ENCODE assay signal across 18 cellular contexts in the genomic region with DNA sequence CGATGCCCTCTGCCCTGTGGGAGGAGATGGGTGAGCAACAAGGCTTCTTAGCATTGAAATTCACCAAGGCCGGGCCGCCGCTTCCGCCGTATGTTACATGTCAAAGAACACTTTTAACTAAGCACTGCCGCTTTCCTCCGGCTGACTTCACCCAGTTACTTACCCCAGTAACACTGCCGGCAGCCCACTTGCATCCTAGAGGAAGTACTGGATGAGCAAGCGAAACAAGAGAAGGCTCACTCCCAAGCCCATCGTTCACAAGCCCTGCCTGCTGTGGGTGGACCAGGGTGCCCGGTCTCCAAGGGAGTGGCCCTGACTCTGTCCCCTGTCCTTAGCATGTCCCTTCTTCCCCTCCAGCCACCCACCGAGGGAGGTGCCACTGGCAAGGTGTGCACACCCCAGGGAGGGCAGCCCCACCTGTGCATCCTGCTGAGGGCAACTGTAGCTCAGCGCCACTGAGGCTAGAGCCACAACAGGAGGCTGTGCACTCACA.
DNase-seq lines count a peak whose midpoint lies in the region; ATAC-seq, FAIRE-seq and TF ChIP-seq lines count a peak whose summit lies in the region.
"Had no signal": no experiment of that assay in that cellular context is flagged by ENCODE, and none has a peak within 500 bp of the region (broad histone marks: within the 10 kb centered on the region; RNA-seq: fewer than 3 reads in every experiment).

No MANE protein-coding gene starts in this region.

- no peak overlapping the region for H3K4me3 Mint-ChIP-seq in activated CD8-positive, alpha-beta T cell treated with anti-CD3 and anti-CD28 coated beads for 36 hours
- H3K4me3 Mint-ChIP-seq: CD8-positive, alpha-beta memory T cell; GM23338 had no signal

- H3K4me1 Mint-ChIP-seq in activated CD8-positive, alpha-beta T cell treated with anti-CD3 and anti-CD28 coated beads for 36 hours (ENCODE audit: low read depth): no peaks in the 10 kb centered on the region
- H3K4me1 Mint-ChIP-seq: CD8-positive, alpha-beta memory T cell; GM23338 had no signal

- H3K9me3 Mint-ChIP-seq in activated CD8-positive, alpha-beta T cell treated with anti-CD3 and anti-CD28 coated beads for 36 hours: no peaks in the 10 kb centered on the region
- H3K9me3 Mint-ChIP-seq: GM23338 had no signal

- no peak overlapping the region for H2BK120ac ChIP-seq in trophoblast cell (ENCODE audit: insufficient read depth, low read length, poor library complexity)

- H3K27ac ChIP-seq in right lobe of liver: no peak overlapping the region
- no peak overlapping the region for H3K27ac ChIP-seq in HepG2 (ENCODE audit: extremely low read length, insufficient read depth, low read length)
- no peak overlapping the region for H3K27ac ChIP-seq in trophoblast cell (ENCODE audit: low read depth, low read length)
- H3K27ac ChIP-seq: BLaER1 had no signal

- H3K79me1 ChIP-seq in trophoblast cell (ENCODE audit: low read length): no peaks in the 10 kb centered on the region

- H3K4ac ChIP-seq in trophoblast cell (ENCODE audit: low read depth, low read length): no peak overlapping the region

- no peak overlapping the region for H3K4me2 ChIP-seq in HepG2 (ENCODE audit: low read depth, low read length)
- H3K4me2 ChIP-seq in trophoblast cell (ENCODE audit: low read length): no peak overlapping the region
- H3K4me2 ChIP-seq: BLaER1, GM23338 had no signal

- WGBS in right lobe of liver (ENCODE audit: insufficient coverage, low coverage, low lambda C conversion rate, missing lambda C conversion rate): 50% methylated on average over 1 of the region's 14 CpGs
- 43% methylated on average over 13 of the region's 14 CpGs for WGBS in HepG2 (ENCODE audit: low lambda C conversion rate)
- no CpG with 5 or more reads among the region's 14 CpGs for WGBS in trophoblast cell (ENCODE audit: extremely low coverage, insufficient coverage, insufficient read length)

- H3K4me1 ChIP-seq in right lobe of liver (no peaks in the 10 kb centered on the region), HepG2 (ENCODE audit: insufficient read depth, low read length) (no peaks in the 10 kb centered on the region), trophoblast cell (ENCODE audit: control insufficient read depth in 1 of 2, insufficient read depth in 2 of 2, low read length in 2 of 2) (no peaks in the 10 kb centered on the region), mucosa of descending colon (ENCODE audit: low read depth) (no peaks in the 10 kb centered on the region)
- H3K4me1 ChIP-seq: Caco-2 had no signal

- no peak overlapping the region for H2AK5ac ChIP-seq in trophoblast cell (ENCODE audit: low read length)

- H3K18ac ChIP-seq in trophoblast cell (ENCODE audit: low read length): no peak overlapping the region

- H2BK12ac ChIP-seq in trophoblast cell (ENCODE audit: low read length): no peak overlapping the region

- TF ChIP-seq RAD21 in HepG2 (CRISPR knock-in tag; IDR thresholded peaks at IDR 0.05): no peak

- no peaks in the 10 kb centered on the region for H3K36me3 Mint-ChIP-seq in activated CD8-positive, alpha-beta T cell treated with anti-CD3 and anti-CD28 coated beads for 36 hours (ENCODE audit: low read depth)
- H3K36me3 Mint-ChIP-seq: CD8-positive, alpha-beta memory T cell had no signal

- peak in 2 of 3 donors; percentile 35 to 47 for DNase-seq in right lobe of liver
- DNase-seq in HepG2 (ENCODE audit: low spot score): no peak
- peak; percentile 38 for DNase-seq in islet precursor cell
- no peak for DNase-seq in trophoblast cell
- no peak for DNase-seq in mucosa of descending colon
- no peak for DNase-seq in GM19238 (ENCODE audit: insufficient read length, low spot score)
- DNase-seq in activated CD8-positive, alpha-beta T cell treated with anti-CD3 and anti-CD28 coated beads for 36 hours: no peak
- DNase-seq: 8988T; AML-193; CD8-positive, alpha-beta memory T cell; DND-41; GDM1; H7 had no signal

- H3K9me3 ChIP-seq in right lobe of liver (no peaks in the 10 kb centered on the region), HepG2 (ENCODE audit: low read length) (no peaks in the 10 kb centered on the region), trophoblast cell (ENCODE audit: insufficient read depth, low read depth, low read length) (peaks cover 3% of the 10 kb centered on the region), mucosa of descending colon (no peaks in the 10 kb centered on the region)
- H3K9me3 ChIP-seq: BLaER1, Caco-2 had no signal

- FAIRE-seq in HepG2 (lab: Jason Lieb, UNC): no peak
- FAIRE-seq: GM12892 had no signal

- POLR2A ChIA-PET in HepG2 (lab: Yijun Ruan, JAX): no interaction called here
- POLR2A ChIA-PET in activated CD8-positive, alpha-beta T cell treated with anti-CD3 and anti-CD28 coated beads for 36 hours (lab: Charles Lee): no interaction called here

- TF ChIP-seq POLR2A in right lobe of liver (IDR thresholded peaks at IDR 0.05) (no peak), HepG2 (IDR thresholded peaks at IDR 0.05; ENCODE audit: insufficient read depth in 1 of 2, low read depth in 2 of 2, low read length in 2 of 2) (no peak)

- no peaks in the 10 kb centered on the region for H3K36me3 ChIP-seq in right lobe of liver
- H3K36me3 ChIP-seq in HepG2 (replicated peaks in 1 of 2; ENCODE audit: control insufficient read depth in 1 of 2, insufficient read depth in 2 of 2, low read length in 2 of 2): no peaks in the 10 kb centered on the region
- H3K36me3 ChIP-seq in trophoblast cell (ENCODE audit: control insufficient read depth in 1 of 2, insufficient read depth in 2 of 2, low read length in 2 of 2): no peaks in the 10 kb centered on the region
- no peaks in the 10 kb centered on the region for H3K36me3 ChIP-seq in mucosa of descending colon (ENCODE audit: low read depth)
- H3K36me3 ChIP-seq: BLaER1 had no signal

- no peak overlapping the region for H3K4me3 ChIP-seq in right lobe of liver
- no peak overlapping the region for H3K4me3 ChIP-seq in HepG2 (replicated peaks in 1 of 3; ENCODE audit: insufficient read depth in 1 of 3, low read depth in 2 of 3, low read length in 3 of 3)
- peak overlapping the region; percentile 10 for H3K4me3 ChIP-seq in trophoblast cell (ENCODE audit: low read depth, low read length)
- H3K4me3 ChIP-seq in mucosa of descending colon: no peak overlapping the region
- H3K4me3 ChIP-seq: BLaER1, GM23338 had no signal

- no peak overlapping the region for H4K8ac ChIP-seq in trophoblast cell (ENCODE audit: low read depth, low read length)

- H4K20me1 ChIP-seq in HepG2 (ENCODE audit: insufficient read depth, low read length): no peaks in the 10 kb centered on the region
- H4K20me1 ChIP-seq: BLaER1 had no signal

- intact Hi-C loops in right lobe of liver (cut with DNase I) (no loop called here), HepG2 (cut with micrococcal nuclease; ENCODE audit: unreplicated experiment) (no loop called here), mucosa of descending colon (cut with DNase I, micrococcal nuclease) (no loop called here)
- intact Hi-C loops in activated CD8-positive, alpha-beta T cell treated with anti-CD3 and anti-CD28 coated beads for 36 hours (cut with micrococcal nuclease): no loop called here

- H3K14ac ChIP-seq in trophoblast cell (ENCODE audit: low read length): no peak overlapping the region

- in situ Hi-C loops in HepG2 (cut with HindIII; ENCODE audit: extremely low pct_ligation_motif_present, low pct_unique_long_range_greater_than_20kb): no loop called here

- no peak for TF ChIP-seq EP300 in HepG2 (IDR thresholded peaks at IDR 0.05; ENCODE audit: low read depth in 2 of 2, low read length in 2 of 2)
- TF ChIP-seq EP300 in HepG2 (CRISPR knock-in tag; IDR thresholded peaks at IDR 0.05; ENCODE audit: borderline replicate concordance): no peak

- no peak overlapping the region for H4K12ac ChIP-seq in trophoblast cell (ENCODE audit: low read depth, low read length)

- CTCF ChIA-PET in HepG2 (lab: Yijun Ruan, JAX; ENCODE audit: low intra/inter-chr PET ratio, low total read pairs): no interaction called here
- CTCF ChIA-PET in activated CD8-positive, alpha-beta T cell treated with anti-CD3 and anti-CD28 coated beads for 36 hours (lab: Charles Lee): no interaction called here

- H3K9ac ChIP-seq in HepG2 (ENCODE audit: insufficient read depth, low read depth, low read length) (no peak overlapping the region), trophoblast cell (ENCODE audit: low read length) (no peak overlapping the region)
- H3K9ac ChIP-seq: BLaER1 had no signal

- BruUV-seq in HepG2 (replicated peaks; lab: Mats Ljungman, UMichigan): no TSS peak

- H3K23ac ChIP-seq in trophoblast cell (ENCODE audit: low read length): no peak overlapping the region

- peaks cover 1% of the 10 kb centered on the region for H3K27me3 Mint-ChIP-seq in activated CD8-positive, alpha-beta T cell treated with anti-CD3 and anti-CD28 coated beads for 36 hours

- H3K79me2 ChIP-seq in HepG2 (ENCODE audit: insufficient read depth, low read length) (no peaks in the 10 kb centered on the region), trophoblast cell (ENCODE audit: control insufficient read depth, insufficient read depth, low read length, poor library complexity) (no peaks in the 10 kb centered on the region)

- H2AFZ ChIP-seq in HepG2 (ENCODE audit: low read length): no peak overlapping the region
- no peak overlapping the region for H2AFZ ChIP-seq in trophoblast cell (ENCODE audit: insufficient read depth, low read length, poor library complexity)
- H2AFZ ChIP-seq: GM23338 had no signal

- H2BK5ac ChIP-seq in trophoblast cell (ENCODE audit: low read depth, low read length, poor library complexity): no peak overlapping the region

- H3K27ac Mint-ChIP-seq in activated CD8-positive, alpha-beta T cell treated with anti-CD3 and anti-CD28 coated beads for 36 hours: no peak overlapping the region
- H3K27ac Mint-ChIP-seq: CD8-positive, alpha-beta memory T cell; GM23338 had no signal

- no peak for TF ChIP-seq CTCF in right lobe of liver (IDR thresholded peaks at IDR 0.05)
- no peak for TF ChIP-seq CTCF in HepG2 (CRISPR knock-in tag; IDR thresholded peaks at IDR 0.05)
- TF ChIP-seq CTCF in mucosa of descending colon (IDR thresholded peaks at IDR 0.05): no peak
- TF ChIP-seq CTCF in activated CD8-positive, alpha-beta T cell treated with anti-CD3 and anti-CD28 coated beads for 36 hours (IDR thresholded peaks at IDR 0.05): no peak

- ATAC-seq in right lobe of liver (no peak), HepG2 (no peak), mucosa of descending colon (no peak), GM19023 (IDR thresholded peaks at IDR 0.05; ENCODE audit: unreplicated experiment) (no peak)
- no peak for ATAC-seq in activated CD8-positive, alpha-beta T cell treated with anti-CD3 and anti-CD28 coated beads for 36 hours

- no peaks in the 10 kb centered on the region for H3K27me3 ChIP-seq in right lobe of liver
- peaks cover 5 to 64% of the 10 kb centered on the region in 2 experiments; a peak in 3 of 5 replicates for H3K27me3 ChIP-seq in HepG2 (ENCODE audit: control insufficient read depth in 1 of 2, insufficient read depth in 2 of 2, low read length in 2 of 2)
- H3K27me3 ChIP-seq in trophoblast cell (ENCODE audit: insufficient read depth, low read length): no peaks in the 10 kb centered on the region
- H3K27me3 ChIP-seq: BLaER1 had no signal

- no peak overlapping the region for H4K91ac ChIP-seq in trophoblast cell (ENCODE audit: low read depth, low read length)

TF ChIP-seq in HepG2, 621 proteins besides CTCF, POLR2A, EP300 and RAD21 (continues in another document):
- TF ChIP-seq NFRKB (IDR thresholded peaks at IDR 0.05): no peak
- no peak for TF ChIP-seq ZBTB38 (CRISPR knock-in tag; IDR thresholded peaks at IDR 0.05)
- TF ChIP-seq NR1H2 (CRISPR knock-in tag; IDR thresholded peaks at IDR 0.05; ENCODE audit: borderline replicate concordance, low read depth): no peak

Comparison
In these comparisons a context has a peak if more than half of its experiments do, and no peak if none do; other contexts are left out.
1. DNase-seq: peak in right lobe of liver (2 of 3) and islet precursor cell (single experiment); none in HepG2 (single experiment), trophoblast cell (0 of 2), mucosa of descending colon (0 of 3), GM19238 (single experiment) and activated CD8-positive, alpha-beta T cell treated with anti-CD3 and anti-CD28 coated beads for 36 hours (single experiment).